ENCODE assay signal across 3 cellular contexts in genomic region chr4:64643841-64644240, GRCh38.
TF ChIP-seq lines count a peak whose summit lies in the region.

No MANE protein-coding gene starts in this region.

TF ChIP-seq in HepG2, 621 proteins besides CTCF, POLR2A, EP300 and RAD21:
- TF ChIP-seq SATB2 (CRISPR knock-in tag; IDR thresholded peaks at IDR 0.05) (no peak), MBD4 (IDR thresholded peaks at IDR 0.05; ENCODE audit: borderline replicate concordance, low read length) (no peak), ZFY (CRISPR knock-in tag; IDR thresholded peaks at IDR 0.05) (no peak), MAFK (conservative IDR thresholded peaks at IDR 0.05 in 1 of 2, IDR thresholded peaks at IDR 0.05 in 1 of 2; ENCODE audit: low read length in 2 of 2) (peak; percentile 93 to 96), ZMAT5 (CRISPR knock-in tag; IDR thresholded peaks at IDR 0.05; ENCODE audit: borderline replicate concordance, low read depth) (no peak), MAFF (IDR thresholded peaks at IDR 0.05; ENCODE audit: low read depth, low read length) (peak; percentile 97)

TF ChIP-seq in IMR-90, 13 proteins besides CTCF, POLR2A, EP300 and RAD21:
- TF ChIP-seq MAFK (IDR thresholded peaks at IDR 0.05; ENCODE audit: low read depth, low read length), result peak; percentile 93
- TF ChIP-seq MXI1 (IDR thresholded peaks at IDR 0.05; ENCODE audit: borderline replicate concordance, low read depth, low read length), result no peak

TF ChIP-seq in H1, 55 proteins besides CTCF, POLR2A, EP300 and RAD21:
- no peak for TF ChIP-seq JUND (IDR thresholded peaks at IDR 0.05; ENCODE audit: low read length)
- TF ChIP-seq MAFK (IDR thresholded peaks at IDR 0.05; ENCODE audit: low read depth, low read length), result peak; percentile 87
